Comparison of ENCODE assay signal across 20 cellular contexts in the genomic region with DNA sequence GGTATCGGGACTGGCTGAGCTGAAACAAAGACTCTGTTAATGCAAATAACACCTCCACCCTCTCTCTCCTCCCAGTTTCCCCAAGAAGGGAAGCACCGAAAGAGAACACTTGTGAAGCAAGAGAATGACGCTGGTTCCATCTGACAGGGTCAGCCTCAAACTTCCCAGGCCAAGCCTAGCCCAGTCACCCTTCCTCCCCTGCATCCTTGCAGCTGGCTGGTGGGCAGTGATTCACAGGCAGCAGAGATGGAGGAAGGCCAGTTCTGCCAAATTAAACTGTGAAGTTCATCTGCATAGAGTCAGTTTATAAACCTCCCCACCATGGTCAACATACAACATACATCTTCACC. TPM values are rescaled to one million over a fixed set of nuclear protein-coding genes. Genes with fewer than 3 reads are reported as not detected.
DNase-seq lines count a peak whose midpoint lies in the region; ATAC-seq, FAIRE-seq and TF ChIP-seq lines count a peak whose summit lies in the region.
"Had no signal": no experiment of that assay in that cellular context is flagged by ENCODE, and none has a peak within 500 bp of the region (broad histone marks: within the 10 kb centered on the region; RNA-seq: fewer than 3 reads in every experiment).

No MANE protein-coding gene starts in this region.

- H3K9me3 Mint-ChIP-seq in CD14-positive monocyte: peaks cover 0 to 2% (median 0%) of the 10 kb centered on the region in 7 donors
- peaks cover 0 to 5% (median 3%) of the 10 kb centered on the region in 5 experiments for H3K9me3 Mint-ChIP-seq in brain
- H3K9me3 Mint-ChIP-seq in naive thymus-derived CD4-positive, alpha-beta T cell: no peaks in the 10 kb centered on the region
- no peaks in the 10 kb centered on the region for H3K9me3 Mint-ChIP-seq in stimulated activated naive B cell treated with anti-CD40 and anti-IgM and Interleukin-4, amounts not matched to agents 10 μg/mL and 1 μg/mL and 100 μg/mL, for 72 hours
- H3K9me3 Mint-ChIP-seq: activated naive CD8-positive, alpha-beta T cell treated with anti-CD3 and anti-CD28 coated beads, Interleukin-2, amount 50 U/mL, for 24 hours; CD8-positive, alpha-beta memory T cell had no signal

- POLR2A ChIA-PET in naive thymus-derived CD4-positive, alpha-beta T cell (lab: Charles Lee): no interaction called here

- WGBS in small intestine, 3 donors: 71 to 78% (median 77%) methylated on average over 3 of the region's 3 CpGs

- CTCF ChIA-PET in naive thymus-derived CD4-positive, alpha-beta T cell (lab: Charles Lee): no interaction called here

- H3K27me3 ChIP-seq in naive thymus-derived CD4-positive, alpha-beta T cell (ENCODE audit: control insufficient read depth in 2 of 2, insufficient read depth in 2 of 2, low read length in 2 of 2): no peaks in the 10 kb centered on the region
- H3K27me3 ChIP-seq in small intestine (ENCODE audit: control insufficient read depth in 2 of 2, insufficient read depth in 2 of 2, low read length in 2 of 2): no peaks in the 10 kb centered on the region

- no peak overlapping the region for H3K4me3 ChIP-seq in naive thymus-derived CD4-positive, alpha-beta T cell (ENCODE audit: low read length)
- no peak overlapping the region for H3K4me3 ChIP-seq in small intestine (ENCODE audit: low read depth in 1 of 2, low read length in 2 of 2)

- intact Hi-C loops in CD14-positive monocyte (cut with micrococcal nuclease): no loop called here
- intact Hi-C loops in naive thymus-derived CD4-positive, alpha-beta T cell (cut with micrococcal nuclease): no loop called here

- peaks cover 14 to 27% of the 10 kb centered on the region in 2 donors for H3K36me3 Mint-ChIP-seq in CD14-positive monocyte
- H3K36me3 Mint-ChIP-seq in brain: no peaks in the 10 kb centered on the region
- no peaks in the 10 kb centered on the region for H3K36me3 Mint-ChIP-seq in naive thymus-derived CD4-positive, alpha-beta T cell
- no peaks in the 10 kb centered on the region for H3K36me3 Mint-ChIP-seq in stimulated activated naive B cell treated with anti-CD40 and anti-IgM and Interleukin-4, amounts not matched to agents 10 μg/mL and 1 μg/mL and 100 μg/mL, for 72 hours
- H3K36me3 Mint-ChIP-seq: CD8-positive, alpha-beta memory T cell; mesothelial cell of epicardium had no signal

- no peak overlapping the region for H3K27ac ChIP-seq in naive thymus-derived CD4-positive, alpha-beta T cell (ENCODE audit: low read depth, low read length)
- no peak overlapping the region for H3K27ac ChIP-seq in small intestine (ENCODE audit: low read depth in 1 of 2, low read length in 1 of 2)

- H3K4me3 Mint-ChIP-seq in CD14-positive monocyte (no peak overlapping the region), brain (peak overlapping the region in 1 of 5 experiments; percentile 39)
- H3K4me3 Mint-ChIP-seq in naive thymus-derived CD4-positive, alpha-beta T cell: no peak overlapping the region
- H3K4me3 Mint-ChIP-seq in stimulated activated naive B cell treated with anti-CD40 and anti-IgM and Interleukin-4, amounts not matched to agents 10 μg/mL and 1 μg/mL and 100 μg/mL, for 72 hours: no peak overlapping the region
- H3K4me3 Mint-ChIP-seq: activated naive CD8-positive, alpha-beta T cell treated with anti-CD3 and anti-CD28 coated beads, Interleukin-2, amount 50 U/mL, for 24 hours; CD8-positive, alpha-beta memory T cell; mesothelial cell of epicardium had no signal

- peaks cover 39% of the 10 kb centered on the region for H3K4me1 Mint-ChIP-seq in CD14-positive monocyte
- H3K4me1 Mint-ChIP-seq in brain: peaks cover 37% of the 10 kb centered on the region
- peaks cover 0 to 1% (median 0%) of the 10 kb centered on the region in 7 donors for H3K4me1 Mint-ChIP-seq in naive thymus-derived CD4-positive, alpha-beta T cell
- no peaks in the 10 kb centered on the region for H3K4me1 Mint-ChIP-seq in stimulated activated naive B cell treated with anti-CD40 and anti-IgM and Interleukin-4, amounts not matched to agents 10 μg/mL and 1 μg/mL and 100 μg/mL, for 72 hours
- H3K4me1 Mint-ChIP-seq: activated naive CD8-positive, alpha-beta T cell treated with anti-CD3 and anti-CD28 coated beads, Interleukin-2, amount 50 U/mL, for 24 hours; CD8-positive, alpha-beta memory T cell had no signal

- peaks cover 0 to 2% (median 2%) of the 10 kb centered on the region in 3 donors for H3K27me3 Mint-ChIP-seq in CD14-positive monocyte (ENCODE audit: low read depth in 3 of 3)
- no peaks in the 10 kb centered on the region for H3K27me3 Mint-ChIP-seq in brain
- peaks cover 0 to 22% (median 2%) of the 10 kb centered on the region in 5 donors for H3K27me3 Mint-ChIP-seq in naive thymus-derived CD4-positive, alpha-beta T cell
- H3K27me3 Mint-ChIP-seq in stimulated activated naive B cell treated with anti-CD40 and anti-IgM and Interleukin-4, amounts not matched to agents 10 μg/mL and 1 μg/mL and 100 μg/mL, for 72 hours: peaks cover 10 to 21% of the 10 kb centered on the region in 2 donors
- H3K27me3 Mint-ChIP-seq: activated naive CD8-positive, alpha-beta T cell treated with anti-CD3 and anti-CD28 coated beads, Interleukin-2, amount 50 U/mL, for 24 hours had no signal

- H3K27ac Mint-ChIP-seq in CD14-positive monocyte (peak overlapping the region in 6 of 7 donors; percentile 25 to 91 (median 73)), brain (peak overlapping the region; percentile 78 to 93 (median 85))
- H3K27ac Mint-ChIP-seq in naive thymus-derived CD4-positive, alpha-beta T cell: no peak overlapping the region
- no peak overlapping the region for H3K27ac Mint-ChIP-seq in stimulated activated naive B cell treated with anti-CD40 and anti-IgM and Interleukin-4, amounts not matched to agents 10 μg/mL and 1 μg/mL and 100 μg/mL, for 72 hours
- H3K27ac Mint-ChIP-seq: activated naive CD8-positive, alpha-beta T cell treated with anti-CD3 and anti-CD28 coated beads, Interleukin-2, amount 50 U/mL, for 24 hours; mesothelial cell of epicardium had no signal

- peak; percentile 51 for ATAC-seq in naive thymus-derived CD4-positive, alpha-beta T cell
- no peak for ATAC-seq in stimulated activated naive B cell treated with anti-CD40 and anti-IgM and Interleukin-4, amounts not matched to agents 10 μg/mL and 1 μg/mL and 100 μg/mL, for 72 hours (replicated peaks)
- ATAC-seq: activated naive CD8-positive, alpha-beta T cell treated with anti-CD3 and anti-CD28 coated beads, Interleukin-2, amount 50 U/mL, for 24 hours had no signal

- H3K9me3 ChIP-seq in naive thymus-derived CD4-positive, alpha-beta T cell (ENCODE audit: control insufficient read depth in 2 of 3, low read length in 3 of 3): no peaks in the 10 kb centered on the region
- no peaks in the 10 kb centered on the region for H3K9me3 ChIP-seq in small intestine (ENCODE audit: control insufficient read depth, low read depth)
- H3K9me3 ChIP-seq: thoracic aorta had no signal

- no peaks in the 10 kb centered on the region for H3K36me3 ChIP-seq in naive thymus-derived CD4-positive, alpha-beta T cell (ENCODE audit: control insufficient read depth in 2 of 3, insufficient read depth in 3 of 3, low read length in 3 of 3)
- H3K36me3 ChIP-seq in small intestine (ENCODE audit: control insufficient read depth in 2 of 2, insufficient read depth in 2 of 2, low read length in 2 of 2): no peaks in the 10 kb centered on the region
- H3K36me3 ChIP-seq: thoracic aorta had no signal

- DNase-seq in CD14-positive monocyte (ENCODE audit: low spot score): peak; percentile 71
- DNase-seq in globus pallidus (ENCODE audit: low spot score): peak; percentile 61
- DNase-seq in naive thymus-derived CD4-positive, alpha-beta T cell: no peak
- no peak for DNase-seq in DMS114 treated with DMSO at 0.1 percent for 48 hours (lab: John Stamatoyannopoulos, UW; ENCODE audit: unreplicated experiment)
- DNase-seq in effector CD8-positive, alpha-beta T cell (lab: John Stamatoyannopoulos, UW): no peak
- no peak for DNase-seq in stimulated activated naive B cell treated with anti-CD40 and anti-IgM and Interleukin-4, amounts not matched to agents 10 μg/mL and 1 μg/mL and 100 μg/mL, for 72 hours
- DNase-seq in small intestine: no peak
- DNase-seq: activated CD4-positive, alpha-beta T cell treated with anti-CD3 and anti-CD28 coated beads, Interleukin-2, amount 50 U/mL, for 4 hours; activated naive CD8-positive, alpha-beta T cell treated with anti-CD3 and anti-CD28 coated beads, Interleukin-2, amount 50 U/mL, for 24 hours; activated T-cell treated with anti-CD3 and anti-CD28 coated beads, Interleukin-2, amount 50 U/mL, for 48 hours; CD8-positive, alpha-beta memory T cell; Karpas-422 had no signal

- no peaks in the 10 kb centered on the region for H3K4me1 ChIP-seq in naive thymus-derived CD4-positive, alpha-beta T cell (ENCODE audit: control insufficient read depth in 2 of 2, insufficient read depth in 2 of 2, low read length in 2 of 2)
- H3K4me1 ChIP-seq in small intestine (ENCODE audit: control insufficient read depth in 2 of 2, insufficient read depth in 1 of 2, low read depth in 1 of 2, low read length in 1 of 2): no peaks in the 10 kb centered on the region

- FAIRE-seq in small intestine (lab: Jason Lieb, UNC): no peak
- FAIRE-seq: colon, TTC549 had no signal

- TF ChIP-seq CTCF in CD14-positive monocyte (IDR thresholded peaks at IDR 0.05) (no peak), brain (conservative IDR thresholded peaks at IDR 0.05) (no peak)

RNA-seq across cellular contexts. Expression of gene LRRC74A, which starts 2.8 kb away (rescaled TPM):
- under 1 TPM in 1 of 2 donors, not detected in 1; 0.24 TPM for polyA plus RNA-seq in CD14-positive monocyte
- not detected for polyA plus RNA-seq in brain (ENCODE audit: insufficient read depth, low read depth, low replicate concordance)
- not detected for total RNA-seq in naive thymus-derived CD4-positive, alpha-beta T cell
- not detected for polyA plus RNA-seq in naive thymus-derived CD4-positive, alpha-beta T cell
- polyA plus RNA-seq in small intestine: not detected
- total RNA-seq: A673; CD8-positive, alpha-beta memory T cell; mesothelial cell of epicardium; NCI-H460; omental fat pad; thoracic aorta had no signal
- polyA plus RNA-seq: CD8-positive, alpha-beta memory T cell had no signal

RNA-seq across cellular contexts. Expression of gene ANGEL1, which starts 16.3 kb away (rescaled TPM):
- 1 to 10 TPM; 8.1 to 8.5 TPM for polyA plus RNA-seq in CD14-positive monocyte
- 19.3 TPM for polyA plus RNA-seq in brain (ENCODE audit: insufficient read depth, low read depth, low replicate concordance)
- total RNA-seq in naive thymus-derived CD4-positive, alpha-beta T cell: 10 to 100 TPM; 14.5 to 37.6 (median 19.9) TPM
- polyA plus RNA-seq in naive thymus-derived CD4-positive, alpha-beta T cell: 10 to 100 TPM; 28.3 to 28.9 TPM
- 1 to 10 TPM; 1.6 to 8.8 (median 2.7) TPM for polyA plus RNA-seq in small intestine

Comparison
In these comparisons a context has a peak if more than half of its experiments do, and no peak if none do; other contexts are left out.
1. DNase-seq: peak in CD14-positive monocyte (single experiment) and globus pallidus (single experiment); none in naive thymus-derived CD4-positive, alpha-beta T cell (0 of 9), DMS114 treated with DMSO at 0.1 percent for 48 hours (single experiment), effector CD8-positive, alpha-beta T cell (single experiment), stimulated activated naive B cell treated with anti-CD40 and anti-IgM and Interleukin-4, amounts not matched to agents 10 μg/mL and 1 μg/mL and 100 μg/mL, for 72 hours (single experiment) and small intestine (single experiment).
2. H3K27ac Mint-ChIP-seq: peak in CD14-positive monocyte (6 of 7) and brain (5 of 5); none in naive thymus-derived CD4-positive, alpha-beta T cell (0 of 9) and stimulated activated naive B cell treated with anti-CD40 and anti-IgM and Interleukin-4, amounts not matched to agents 10 μg/mL and 1 μg/mL and 100 μg/mL, for 72 hours (single experiment).